ENCODE assay signal across 21 cellular contexts in the genomic region with DNA sequence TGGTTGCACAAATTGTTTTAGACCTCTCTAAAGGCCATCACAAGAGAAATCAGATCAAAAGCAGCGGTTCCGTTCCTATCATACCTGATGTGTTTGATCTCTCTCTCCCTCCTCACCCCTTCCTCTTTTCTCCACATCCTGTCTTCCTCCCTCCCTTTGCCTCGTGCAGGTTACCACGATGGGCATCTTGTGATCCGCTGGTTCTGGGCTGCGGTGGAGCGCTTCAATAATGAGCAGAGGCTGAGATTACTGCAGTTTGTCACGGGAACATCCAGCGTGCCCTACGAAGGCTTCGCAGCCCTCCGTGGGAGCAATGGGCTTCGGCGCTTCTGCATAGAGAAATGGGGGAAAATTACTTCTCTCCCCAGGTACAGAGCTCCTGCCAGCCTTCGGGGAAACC. TPM values are rescaled to one million over a fixed set of nuclear protein-coding genes. Genes with fewer than 3 reads are reported as not detected.
DNase-seq lines count a peak whose midpoint lies in the region; ATAC-seq and TF ChIP-seq lines count a peak whose summit lies in the region.
"Had no signal": no experiment of that assay in that cellular context is flagged by ENCODE, and none has a peak within 500 bp of the region (broad histone marks: within the 10 kb centered on the region; RNA-seq: fewer than 3 reads in every experiment).

No MANE protein-coding gene starts in this region.

- H3K9me3 Mint-ChIP-seq in activated naive CD4-positive, alpha-beta T cell treated with anti-CD3 and anti-CD28 coated beads, Interleukin-2, amount 50 U/mL, for 24 hours, result peaks cover 6% of the 10 kb centered on the region
- H3K9me3 Mint-ChIP-seq in activated naive CD4-positive, alpha-beta T cell treated with anti-CD3 and anti-CD28 coated beads for 36 hours, result no peaks in the 10 kb centered on the region
- no peaks in the 10 kb centered on the region for H3K9me3 Mint-ChIP-seq in activated T-cell treated with anti-CD3 and anti-CD28 coated beads, Interleukin-2, amount 50 U/mL, for 24 hours
- H3K9me3 Mint-ChIP-seq in naive thymus-derived CD4-positive, alpha-beta T cell, result peaks cover 0 to 5% (median 0%) of the 10 kb centered on the region in 11 donors
- H3K9me3 Mint-ChIP-seq in CD14-positive monocyte, result no peaks in the 10 kb centered on the region
- H3K9me3 Mint-ChIP-seq: central memory CD8-positive, alpha-beta T cell; T-helper 2 cell treated with Interferon-gamma antibody and Interleukin-4, amounts not matched to agents 5 μg/mL and 100 μg/mL, for 36 hours had no signal

- H3K9me3 ChIP-seq in DND-41 (ENCODE audit: insufficient read depth, low read length, severe bottlenecking), result no peaks in the 10 kb centered on the region
- H3K9me3 ChIP-seq in naive thymus-derived CD4-positive, alpha-beta T cell (ENCODE audit: control insufficient read depth in 2 of 3, low read length in 3 of 3), result no peaks in the 10 kb centered on the region
- H3K9me3 ChIP-seq: BE2C, psoas muscle, SK-N-SH, upper lobe of right lung had no signal

- intact Hi-C loops in activated naive CD4-positive, alpha-beta T cell treated with anti-CD3 and anti-CD28 coated beads for 36 hours (cut with micrococcal nuclease), result no loop called here
- intact Hi-C loops in naive thymus-derived CD4-positive, alpha-beta T cell (cut with micrococcal nuclease), result no loop called here
- intact Hi-C loops in CD14-positive monocyte (cut with micrococcal nuclease), result no loop called here

- peak overlapping the region in 1 of 2 experiments; percentile 26; a peak in 2 of 4 replicates for H3K4me3 ChIP-seq in DND-41 (ENCODE audit: low read depth in 1 of 2, low read length in 2 of 2)
- no peak overlapping the region for H3K4me3 ChIP-seq in naive thymus-derived CD4-positive, alpha-beta T cell (ENCODE audit: low read length)
- H3K4me3 ChIP-seq: GM12878, psoas muscle, upper lobe of right lung had no signal

- peaks cover 44% of the 10 kb centered on the region for H3K4me1 Mint-ChIP-seq in activated naive CD4-positive, alpha-beta T cell treated with anti-CD3 and anti-CD28 coated beads, Interleukin-2, amount 50 U/mL, for 24 hours
- peaks cover 21% of the 10 kb centered on the region for H3K4me1 Mint-ChIP-seq in activated naive CD4-positive, alpha-beta T cell treated with anti-CD3 and anti-CD28 coated beads for 36 hours (ENCODE audit: low read depth)
- peaks cover 32% of the 10 kb centered on the region for H3K4me1 Mint-ChIP-seq in activated T-cell treated with anti-CD3 and anti-CD28 coated beads, Interleukin-2, amount 50 U/mL, for 24 hours (ENCODE audit: low read depth)
- H3K4me1 Mint-ChIP-seq in naive thymus-derived CD4-positive, alpha-beta T cell, result peaks cover 20 to 57% (median 44%) of the 10 kb centered on the region in 7 donors
- H3K4me1 Mint-ChIP-seq in CD14-positive monocyte, result peaks cover 5% of the 10 kb centered on the region

- no peak for TF ChIP-seq CTCF in DND-41 (IDR thresholded peaks at IDR 0.05; ENCODE audit: borderline replicate concordance, extremely low read depth, low read length, poor library complexity, severe bottlenecking)
- no peak for TF ChIP-seq CTCF in CD14-positive monocyte (IDR thresholded peaks at IDR 0.05)

- H2AFZ ChIP-seq in DND-41 (ENCODE audit: low read depth, low read length), result peak overlapping the region; percentile 3; the same call in 1 of the 2 replicates

- H3K27ac Mint-ChIP-seq in activated naive CD4-positive, alpha-beta T cell treated with anti-CD3 and anti-CD28 coated beads, Interleukin-2, amount 50 U/mL, for 24 hours, result peak overlapping the region; percentile 49
- H3K27ac Mint-ChIP-seq in activated naive CD4-positive, alpha-beta T cell treated with anti-CD3 and anti-CD28 coated beads for 36 hours, result no peak overlapping the region
- no peak overlapping the region for H3K27ac Mint-ChIP-seq in activated T-cell treated with anti-CD3 and anti-CD28 coated beads, Interleukin-2, amount 50 U/mL, for 24 hours
- peak overlapping the region in 5 of 9 donors; percentile 19 to 90 (median 52) for H3K27ac Mint-ChIP-seq in naive thymus-derived CD4-positive, alpha-beta T cell
- peak overlapping the region in 2 of 7 donors; percentile 9 to 73 for H3K27ac Mint-ChIP-seq in CD14-positive monocyte
- H3K27ac Mint-ChIP-seq: T-helper 2 cell treated with Interferon-gamma antibody and Interleukin-4, amounts not matched to agents 5 μg/mL and 100 μg/mL, for 36 hours had no signal

- no peaks in the 10 kb centered on the region for H4K20me1 ChIP-seq in DND-41 (ENCODE audit: insufficient read depth, low read length)

- no peaks in the 10 kb centered on the region for H3K27me3 ChIP-seq in DND-41 (ENCODE audit: insufficient read depth, low read length, poor library complexity)
- no peaks in the 10 kb centered on the region for H3K27me3 ChIP-seq in naive thymus-derived CD4-positive, alpha-beta T cell (ENCODE audit: control insufficient read depth in 2 of 2, insufficient read depth in 2 of 2, low read length in 2 of 2)
- H3K27me3 ChIP-seq: BE2C, upper lobe of right lung had no signal

- H3K79me2 ChIP-seq in DND-41 (ENCODE audit: insufficient read depth, low read length), result no peaks in the 10 kb centered on the region

- peak overlapping the region; percentile 55 for H3K9ac ChIP-seq in DND-41 (ENCODE audit: low read depth, low read length)
- H3K9ac ChIP-seq: SK-N-SH had no signal

- no peaks in the 10 kb centered on the region for H3K27me3 Mint-ChIP-seq in activated naive CD4-positive, alpha-beta T cell treated with anti-CD3 and anti-CD28 coated beads, Interleukin-2, amount 50 U/mL, for 24 hours
- H3K27me3 Mint-ChIP-seq in activated naive CD4-positive, alpha-beta T cell treated with anti-CD3 and anti-CD28 coated beads for 36 hours (ENCODE audit: low read depth), result no peaks in the 10 kb centered on the region
- H3K27me3 Mint-ChIP-seq in activated T-cell treated with anti-CD3 and anti-CD28 coated beads, Interleukin-2, amount 50 U/mL, for 24 hours, result peaks cover 3% of the 10 kb centered on the region
- H3K27me3 Mint-ChIP-seq in naive thymus-derived CD4-positive, alpha-beta T cell, result peaks cover 0 to 9% (median 0%) of the 10 kb centered on the region in 5 donors
- H3K27me3 Mint-ChIP-seq in CD14-positive monocyte (ENCODE audit: low read depth in 3 of 3), result peaks cover 9 to 15% (median 13%) of the 10 kb centered on the region in 3 donors

- CTCF ChIA-PET in activated naive CD4-positive, alpha-beta T cell treated with anti-CD3 and anti-CD28 coated beads for 36 hours (lab: Charles Lee), result interaction anchor here (0.8 to 1.5 kb wide), 2 partner anchors 28 to 29 kb away, joined by 3 to 7 read pairs; a partner anchor contains a TSS
- CTCF ChIA-PET in naive thymus-derived CD4-positive, alpha-beta T cell (lab: Charles Lee), result no interaction called here

- no peak for DNase-seq in activated naive CD4-positive, alpha-beta T cell treated with anti-CD3 and anti-CD28 coated beads for 36 hours
- DNase-seq in DND-41 (peak; percentile 90), CD14-positive monocyte (ENCODE audit: low spot score) (no peak)
- peak; percentile 36 for DNase-seq in activated T-cell treated with anti-CD3 and anti-CD28 coated beads, Interleukin-2, amount 50 U/mL, for 24 hours
- DNase-seq in naive thymus-derived CD4-positive, alpha-beta T cell, result peak in 6 of 9 donors; percentile 15 to 58 (median 38)
- DNase-seq: activated CD8-positive, alpha-beta memory T cell treated with anti-CD3 and anti-CD28 coated beads, Interleukin-2, amount 50 U/mL, for 48 hours; activated gamma-delta T cell treated with Interleukin-2 at 50 U/mL for 16 hours; BE2C; Calu3; NCI-H1048; NCI-H1694 treated with DMSO at 0.1 percent for 48 hours; psoas muscle; SK-N-SH had no signal

- peak overlapping the region; percentile 54 for H3K4me3 Mint-ChIP-seq in activated naive CD4-positive, alpha-beta T cell treated with anti-CD3 and anti-CD28 coated beads, Interleukin-2, amount 50 U/mL, for 24 hours
- H3K4me3 Mint-ChIP-seq in activated naive CD4-positive, alpha-beta T cell treated with anti-CD3 and anti-CD28 coated beads for 36 hours, result no peak overlapping the region
- H3K4me3 Mint-ChIP-seq in activated T-cell treated with anti-CD3 and anti-CD28 coated beads, Interleukin-2, amount 50 U/mL, for 24 hours, result peak overlapping the region; percentile 20
- H3K4me3 Mint-ChIP-seq in naive thymus-derived CD4-positive, alpha-beta T cell, result peak overlapping the region; percentile 8 to 86 (median 68)
- peak overlapping the region in 1 of 2 donors; percentile 20 for H3K4me3 Mint-ChIP-seq in CD14-positive monocyte
- H3K4me3 Mint-ChIP-seq: central memory CD8-positive, alpha-beta T cell had no signal

- H3K27ac ChIP-seq in DND-41 (ENCODE audit: low read length), result peak overlapping the region; percentile 96
- H3K27ac ChIP-seq in naive thymus-derived CD4-positive, alpha-beta T cell (ENCODE audit: low read depth, low read length), result no peak overlapping the region
- H3K27ac ChIP-seq: psoas muscle, RWPE1 had no signal

- H3K36me3 Mint-ChIP-seq in activated naive CD4-positive, alpha-beta T cell treated with anti-CD3 and anti-CD28 coated beads, Interleukin-2, amount 50 U/mL, for 24 hours, result no peaks in the 10 kb centered on the region
- H3K36me3 Mint-ChIP-seq in activated naive CD4-positive, alpha-beta T cell treated with anti-CD3 and anti-CD28 coated beads for 36 hours (ENCODE audit: low read depth), result no peaks in the 10 kb centered on the region
- H3K36me3 Mint-ChIP-seq in activated T-cell treated with anti-CD3 and anti-CD28 coated beads, Interleukin-2, amount 50 U/mL, for 24 hours (ENCODE audit: low read depth), result no peaks in the 10 kb centered on the region
- H3K36me3 Mint-ChIP-seq in naive thymus-derived CD4-positive, alpha-beta T cell, result peaks cover 0 to 3% (median 0%) of the 10 kb centered on the region in 5 donors
- H3K36me3 Mint-ChIP-seq in CD14-positive monocyte, result no peaks in the 10 kb centered on the region

- ATAC-seq in DND-41 (ENCODE audit: insufficient read depth, low read depth) (peak; percentile 83), HG02852 (IDR thresholded peaks at IDR 0.05; ENCODE audit: unreplicated experiment) (no peak), HG02973 (IDR thresholded peaks at IDR 0.05; ENCODE audit: unreplicated experiment) (no peak)
- ATAC-seq in naive thymus-derived CD4-positive, alpha-beta T cell, result peak; percentile 70
- ATAC-seq: GM12878 had no signal

- H3K4me1 ChIP-seq in DND-41 (ENCODE audit: insufficient read depth, low read length), result peaks cover 65% of the 10 kb centered on the region
- peaks cover 0 to 28% of the 10 kb centered on the region in 2 donors for H3K4me1 ChIP-seq in naive thymus-derived CD4-positive, alpha-beta T cell (ENCODE audit: control insufficient read depth in 2 of 2, insufficient read depth in 2 of 2, low read length in 2 of 2)
- H3K4me1 ChIP-seq: BE2C, psoas muscle had no signal

- peak overlapping the region; percentile 61 for H3K4me2 ChIP-seq in DND-41 (ENCODE audit: insufficient read depth, low read length)
- H3K4me2 ChIP-seq: SK-N-SH had no signal

- POLR2A ChIA-PET in naive thymus-derived CD4-positive, alpha-beta T cell (lab: Charles Lee), result no interaction called here

- H3K36me3 ChIP-seq in DND-41 (ENCODE audit: insufficient read depth, low read length), result no peaks in the 10 kb centered on the region
- H3K36me3 ChIP-seq in naive thymus-derived CD4-positive, alpha-beta T cell (ENCODE audit: control insufficient read depth in 2 of 3, insufficient read depth in 3 of 3, low read length in 3 of 3), result no peaks in the 10 kb centered on the region
- H3K36me3 ChIP-seq: BE2C, upper lobe of right lung had no signal

RNA-seq across cellular contexts. Expression of a gene that starts 28.5 kb away (rescaled TPM):
- 10 to 100 TPM; 48.9 to 52.8 TPM for total RNA-seq in activated naive CD4-positive, alpha-beta T cell treated with anti-CD3 and anti-CD28 coated beads for 36 hours
- total RNA-seq in naive thymus-derived CD4-positive, alpha-beta T cell, result 100 to 1,000 TPM in 2 of 5 experiments, 10 to 100 TPM in 3; 71.3 to 132 (median 95.8) TPM
- polyA plus RNA-seq in naive thymus-derived CD4-positive, alpha-beta T cell, result 100 to 1,000 TPM; 199 to 292 TPM
- 10 to 100 TPM in 1 of 2 donors, 1 to 10 TPM in 1; 9.5 to 14.1 TPM for polyA plus RNA-seq in CD14-positive monocyte

Comparison
In these comparisons a context has a peak if more than half of its experiments do, and no peak if none do; other contexts are left out.
1. H3K27ac Mint-ChIP-seq: peak in activated naive CD4-positive, alpha-beta T cell treated with anti-CD3 and anti-CD28 coated beads, Interleukin-2, amount 50 U/mL, for 24 hours (single experiment) and naive thymus-derived CD4-positive, alpha-beta T cell (5 of 9); none in activated naive CD4-positive, alpha-beta T cell treated with anti-CD3 and anti-CD28 coated beads for 36 hours (single experiment) and activated T-cell treated with anti-CD3 and anti-CD28 coated beads, Interleukin-2, amount 50 U/mL, for 24 hours (single experiment).
2. DNase-seq: peak in DND-41 (single experiment), activated T-cell treated with anti-CD3 and anti-CD28 coated beads, Interleukin-2, amount 50 U/mL, for 24 hours (single experiment) and naive thymus-derived CD4-positive, alpha-beta T cell (6 of 9); none in activated naive CD4-positive, alpha-beta T cell treated with anti-CD3 and anti-CD28 coated beads for 36 hours (single experiment) and CD14-positive monocyte (single experiment).
3. ATAC-seq: peak in DND-41 (single experiment) and naive thymus-derived CD4-positive, alpha-beta T cell (single experiment); none in HG02852 (single experiment) and HG02973 (single experiment).